8 cellular contexts compared by ENCODE assay signal in the genomic region with DNA sequence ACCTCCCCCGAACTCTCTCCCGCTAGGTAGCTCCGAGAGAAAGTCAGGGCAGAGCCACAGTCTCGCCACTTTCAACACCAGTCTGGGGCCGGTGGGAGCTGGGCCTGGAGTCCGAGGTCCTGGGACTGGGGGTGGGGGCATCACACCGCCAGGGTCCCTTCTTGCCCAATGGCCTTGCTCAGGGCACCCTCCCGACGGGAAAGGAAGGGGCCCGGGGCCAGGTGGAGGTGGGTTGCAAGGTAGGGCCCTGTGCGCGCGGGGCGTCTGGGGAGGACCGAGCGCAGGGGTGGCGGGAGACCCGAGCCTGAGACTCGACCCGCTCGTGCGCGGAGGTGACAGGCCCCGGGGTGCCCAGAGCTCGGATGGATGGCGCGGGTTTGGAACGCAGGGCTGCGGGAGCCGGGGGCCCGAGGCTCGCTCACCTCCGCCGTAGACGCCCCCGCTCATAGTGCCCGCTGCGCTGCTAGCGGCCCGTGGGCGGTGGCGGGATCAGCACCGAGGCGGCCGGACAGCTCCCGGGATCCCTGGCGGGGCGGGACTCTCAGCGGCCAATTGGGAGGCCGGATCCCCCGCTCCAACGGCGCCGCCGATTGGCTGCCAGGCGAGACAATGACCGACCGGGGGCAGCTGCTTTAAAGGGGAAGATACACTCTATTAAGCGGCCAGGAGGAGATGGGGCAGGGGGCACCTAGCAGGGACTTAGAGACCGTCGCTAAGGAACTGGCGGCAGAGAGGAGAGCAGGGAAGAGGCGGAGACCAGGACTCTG. TPM values are rescaled to one million over a fixed set of nuclear protein-coding genes. Genes with fewer than 3 reads are reported as not detected.
DNase-seq lines count a peak whose midpoint lies in the region; ATAC-seq, FAIRE-seq and TF ChIP-seq lines count a peak whose summit lies in the region.

TSS of gene ACTL6B (minus strand) at position 541 of the 767 bp plus-strand sequence. CDS start at position 447, 94 bp downstream.

- peaks cover 69% of the 10 kb centered on the region for H3K27me3 Mint-ChIP-seq in WTC11 (ENCODE audit: low read depth)
- peaks cover 37 to 72% of the 10 kb centered on the region in 2 donors for H3K27me3 Mint-ChIP-seq in effector memory CD8-positive, alpha-beta T cell

- H3K27ac Mint-ChIP-seq in WTC11: no peak within 1 kb of the TSS
- H3K27ac Mint-ChIP-seq in effector memory CD8-positive, alpha-beta T cell: no peak within 1 kb of the TSS

- H3K4me1 Mint-ChIP-seq in WTC11: peaks cover 2% of the 10 kb centered on the region; the same call in 1 of the 2 replicates
- peaks cover 0 to 4% of the 10 kb centered on the region in 2 donors for H3K4me1 Mint-ChIP-seq in effector memory CD8-positive, alpha-beta T cell (ENCODE audit: low read depth in 2 of 2)

- 0 out of 2 replicates have a peak within 1 kb of the TSS, but pooled peaks have one; percentile 27 for H3K4me3 Mint-ChIP-seq in WTC11
- H3K4me3 Mint-ChIP-seq in effector memory CD8-positive, alpha-beta T cell: no peak within 1 kb of the TSS

- H3K36me3 Mint-ChIP-seq in WTC11: no peaks in the 10 kb centered on the region
- H3K36me3 Mint-ChIP-seq in effector memory CD8-positive, alpha-beta T cell (ENCODE audit: insufficient read depth): no peaks in the 10 kb centered on the region

- ATAC-seq in WTC11: peak; percentile 94
- ATAC-seq in effector memory CD8-positive, alpha-beta T cell (replicated peaks): peak; percentile 70
- ATAC-seq in GM18511 (IDR thresholded peaks at IDR 0.05; ENCODE audit: unreplicated experiment): no peak
- no peak for ATAC-seq in GM19395 (IDR thresholded peaks at IDR 0.05; ENCODE audit: unreplicated experiment)

- no peak for FAIRE-seq in urothelium cell line (lab: Jason Lieb, UNC)

- DNase-seq in D341Med (ENCODE audit: low spot score) (peak; percentile 99), NCI-H1694 (lab: John Stamatoyannopoulos, UW) (peak; percentile 49), WTC11 (ENCODE audit: low spot score) (peak; percentile 94), mucosa of gallbladder (ENCODE audit: low spot score) (peak; percentile 59), urothelium cell line (ENCODE audit: low spot score) (peak; percentile 88)
- DNase-seq in effector memory CD8-positive, alpha-beta T cell: peak in 2 of 3 experiments; percentile 42 to 46

- TF ChIP-seq CTCF in WTC11 (IDR thresholded peaks at IDR 0.05): no peak

- CTCF ChIA-PET in WTC11 (lab: Charles Lee): interaction anchor here (0.6 to 2.6 kb wide), 15 partner anchors 8 to 92 kb away, joined by 3 to 23 read pairs (median 4); partner anchors contain the start of genes FBXO24, GNB2, LRCH4 and MOSPD3

- H3K9me3 Mint-ChIP-seq in WTC11: no peaks in the 10 kb centered on the region
- H3K9me3 Mint-ChIP-seq in effector memory CD8-positive, alpha-beta T cell: no peaks in the 10 kb centered on the region

- POLR2A ChIA-PET in WTC11 (lab: Charles Lee): interaction anchor here (1.4 kb wide), 1 partner anchor 8 kb away, joined by 4 read pairs; no protein-coding TSS in a partner anchor

TF ChIP-seq in WTC11, 78 proteins besides CTCF, POLR2A, EP300 and RAD21 (continues in another document):
- TF ChIP-seq FOXK1 (CRISPR knock-in tag; IDR thresholded peaks at IDR 0.05): peak; percentile 86
- TF ChIP-seq ZNF317 (CRISPR knock-in tag; IDR thresholded peaks at IDR 0.05; ENCODE audit: borderline replicate concordance, low read depth): no peak
- TF ChIP-seq USF1 (CRISPR knock-in tag; IDR thresholded peaks at IDR 0.05): peak; percentile 81
- TF ChIP-seq TEAD1 (CRISPR knock-in tag; IDR thresholded peaks at IDR 0.05): peak; percentile 99
- peak; percentile 86 for TF ChIP-seq CREB1 (CRISPR knock-in tag; IDR thresholded peaks at IDR 0.05)
- TF ChIP-seq ZNF121 (CRISPR knock-in tag; IDR thresholded peaks at IDR 0.05): peak; percentile 44; the same call in 1 of the 2 replicates
- TF ChIP-seq MYBL2 (CRISPR knock-in tag; IDR thresholded peaks at IDR 0.05): peak; percentile 94
- peak; percentile 90 for TF ChIP-seq TEAD4 (CRISPR knock-in tag; IDR thresholded peaks at IDR 0.05)
- TF ChIP-seq E2F4 (CRISPR knock-in tag; IDR thresholded peaks at IDR 0.05; ENCODE audit: borderline replicate concordance, low read depth): peak; percentile 56; the same call in 1 of the 2 replicates
- TF ChIP-seq PREB (CRISPR knock-in tag; IDR thresholded peaks at IDR 0.05; ENCODE audit: borderline replicate concordance): peak; percentile 57; the same call in 1 of the 2 replicates
- TF ChIP-seq ATF1 (CRISPR knock-in tag; IDR thresholded peaks at IDR 0.05): no peak
- peak; percentile 98 for TF ChIP-seq FOXP4 (CRISPR knock-in tag; IDR thresholded peaks at IDR 0.05)
- TF ChIP-seq, protein P1, sequence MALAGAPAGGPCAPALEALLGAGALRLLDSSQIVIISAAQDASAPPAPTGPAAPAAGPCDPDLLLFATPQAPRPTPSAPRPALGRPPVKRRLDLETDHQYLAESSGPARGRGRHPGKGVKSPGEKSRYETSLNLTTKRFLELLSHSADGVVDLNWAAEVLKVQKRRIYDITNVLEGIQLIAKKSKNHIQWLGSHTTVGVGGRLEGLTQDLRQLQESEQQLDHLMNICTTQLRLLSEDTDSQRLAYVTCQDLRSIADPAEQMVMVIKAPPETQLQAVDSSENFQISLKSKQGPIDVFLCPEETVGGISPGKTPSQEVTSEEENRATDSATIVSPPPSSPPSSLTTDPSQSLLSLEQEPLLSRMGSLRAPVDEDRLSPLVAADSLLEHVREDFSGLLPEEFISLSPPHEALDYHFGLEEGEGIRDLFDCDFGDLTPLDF (CRISPR knock-in tag; IDR thresholded peaks at IDR 0.05): peak; percentile 93
- TF ChIP-seq ZNF425 (CRISPR knock-in tag; conservative IDR thresholded peaks at IDR 0.05): no peak
- peak; percentile 82; the same call in 1 of the 2 replicates for TF ChIP-seq NR1H2 (CRISPR knock-in tag; IDR thresholded peaks at IDR 0.05)
- 0 out of 2 replicates have a peak, but pooled peaks have one; percentile 71 for TF ChIP-seq NR3C1 (CRISPR knock-in tag; conservative IDR thresholded peaks at IDR 0.05; ENCODE audit: low read depth)
- peak; percentile 82 for TF ChIP-seq MAX (CRISPR knock-in tag; IDR thresholded peaks at IDR 0.05)

RNA-seq across cellular contexts. Expression of gene ACTL6B, which starts in this region (rescaled TPM):
- 0.96 to 1.3 TPM (median 0.99 TPM) in 3 replicates for total RNA-seq in WTC11 (2021)
- total RNA-seq in mucosa of gallbladder: 0.14 TPM

Comparison
In these comparisons a context has a peak if more than half of its experiments do, and no peak if none do; other contexts are left out.
1. Peak in DNase-seq in mucosa of gallbladder; RNA of the gene not detected or under 1 TPM.
2. DNase-seq: peak in every context shown above with its lines; median percentile 99 in D341Med; 94 in WTC11; 88 in urothelium cell line; 59 in mucosa of gallbladder; 49 in NCI-H1694; 44 in effector memory CD8-positive, alpha-beta T cell.
3. ATAC-seq: peak in WTC11 (single experiment) and effector memory CD8-positive, alpha-beta T cell (single experiment); none in GM18511 (single experiment) and GM19395 (single experiment).